In genomic region chr16:73298562-73298961, GRCh38 we compare ENCODE assay signal across 14 cellular contexts.
A peak's percentile ranks its signal among the peaks of the same experiment; 100 is the strongest.
DNase-seq lines count a peak whose midpoint lies in the region; ATAC-seq, FAIRE-seq and TF ChIP-seq lines count a peak whose summit lies in the region.
"Had no signal": no experiment of that assay in that cellular context is flagged by ENCODE, and none has a peak within 500 bp of the region (broad histone marks: within the 10 kb centered on the region; RNA-seq: fewer than 3 reads in every experiment).

No MANE protein-coding gene starts in this region.

- H3K9ac ChIP-seq in GM12878 (ENCODE audit: control insufficient read depth, insufficient read depth, low read length) = no peak overlapping the region

- intact Hi-C loops in GM12878 (cut with micrococcal nuclease; ENCODE audit: unreplicated experiment) (no loop called here), ascending aorta (cut with DNase I) (no loop called here)
- intact Hi-C loops in activated naive CD4-positive, alpha-beta T cell treated with anti-CD3 and anti-CD28 coated beads for 36 hours (cut with micrococcal nuclease) = no loop called here

- H3K9me3 Mint-ChIP-seq in mesothelial cell of epicardium = no peaks in the 10 kb centered on the region
- no peaks in the 10 kb centered on the region for H3K9me3 Mint-ChIP-seq in activated naive CD4-positive, alpha-beta T cell treated with anti-CD3 and anti-CD28 coated beads for 36 hours
- H3K9me3 Mint-ChIP-seq: stimulated activated naive CD8-positive, alpha-beta T cell treated with anti-CD3 and anti-CD28 coated beads, Interleukin-15, Interleukin-2, amounts not matched to agents 100 ng/mL and 50 ng/mL, for 24 hours had no signal

- H3K79me2 ChIP-seq in GM12878 (ENCODE audit: control insufficient read depth, insufficient read depth, low read length) = no peaks in the 10 kb centered on the region

- TF ChIP-seq POLR2A in GM12878 (IDR thresholded peaks at IDR 0.05; ENCODE audit: low read depth, low read length) = no peak

- H3K4me1 Mint-ChIP-seq in mesothelial cell of epicardium = peaks cover 17% of the 10 kb centered on the region
- no peaks in the 10 kb centered on the region for H3K4me1 Mint-ChIP-seq in activated naive CD4-positive, alpha-beta T cell treated with anti-CD3 and anti-CD28 coated beads for 36 hours (ENCODE audit: low read depth)

- no peaks in the 10 kb centered on the region for H3K27me3 Mint-ChIP-seq in mesothelial cell of epicardium (ENCODE audit: low read depth)
- H3K27me3 Mint-ChIP-seq in activated naive CD4-positive, alpha-beta T cell treated with anti-CD3 and anti-CD28 coated beads for 36 hours (ENCODE audit: low read depth) = no peaks in the 10 kb centered on the region
- H3K27me3 Mint-ChIP-seq: stimulated activated naive CD8-positive, alpha-beta T cell treated with anti-CD3 and anti-CD28 coated beads, Interleukin-15, Interleukin-2, amounts not matched to agents 100 ng/mL and 50 ng/mL, for 24 hours had no signal

- no TSS peak for BruUV-seq in GM12878 (replicated peaks; lab: Mats Ljungman, UMichigan)

- no peak for FAIRE-seq in GM12878 (lab: Jason Lieb, UNC)

- H3K36me3 ChIP-seq in GM12878 (ENCODE audit: control insufficient read depth in 2 of 2, insufficient read depth in 2 of 2, low read length in 1 of 2) = no peaks in the 10 kb centered on the region
- no peaks in the 10 kb centered on the region for H3K36me3 ChIP-seq in ascending aorta
- H3K36me3 ChIP-seq: esophagus squamous epithelium had no signal

- CTCF ChIA-PET in GM12878 (lab: Yijun Ruan, JAX) = interaction anchor here (0.6 kb wide), 1 partner anchor 27 kb away, joined by 3 read pairs; no protein-coding TSS in a partner anchor
- CTCF ChIA-PET in activated naive CD4-positive, alpha-beta T cell treated with anti-CD3 and anti-CD28 coated beads for 36 hours (lab: Charles Lee) = no interaction called here

- no peak overlapping the region for H3K27ac ChIP-seq in GM12878 (ENCODE audit: control insufficient read depth, insufficient read depth)
- no peak overlapping the region for H3K27ac ChIP-seq in ascending aorta
- H3K27ac ChIP-seq: esophagus squamous epithelium had no signal

- H3K9me3 ChIP-seq in GM12878 (replicated peaks; ENCODE audit: control insufficient read depth, insufficient read depth, low read length) (no peaks in the 10 kb centered on the region), ascending aorta (no peaks in the 10 kb centered on the region)
- H3K9me3 ChIP-seq: esophagus squamous epithelium had no signal

- H3K27ac Mint-ChIP-seq in mesothelial cell of epicardium = peak overlapping the region; percentile 90
- H3K27ac Mint-ChIP-seq in activated naive CD4-positive, alpha-beta T cell treated with anti-CD3 and anti-CD28 coated beads for 36 hours = no peak overlapping the region
- H3K27ac Mint-ChIP-seq: stimulated activated naive CD8-positive, alpha-beta T cell treated with anti-CD3 and anti-CD28 coated beads, Interleukin-15, Interleukin-2, amounts not matched to agents 100 ng/mL and 50 ng/mL, for 24 hours had no signal

- DNase-seq in HS-5 (ENCODE audit: low read depth) (peak; percentile 19), GM12878 (ENCODE audit: low read depth, low spot score) (no peak), mesothelial cell of epicardium (ENCODE audit: low spot score in 2 of 2, unreplicated experiment in 2 of 2) (no peak), amygdala (lab: John Stamatoyannopoulos, UW) (no peak), ascending aorta (ENCODE audit: low spot score in 2 of 2) (no peak)
- no peak for DNase-seq in activated naive CD4-positive, alpha-beta T cell treated with anti-CD3 and anti-CD28 coated beads for 36 hours
- DNase-seq: activated CD4-positive, alpha-beta T cell treated with anti-CD3 and anti-CD28 coated beads, Interleukin-2, amount 50 U/mL, for 1 hour; COR-L47; esophagus squamous epithelium; occipital lobe; stimulated activated CD4-positive, alpha-beta T cell treated with anti-CD3 and anti-CD28 coated beads, Interleukin-2, amount 100 ng/mL, for 24 hours had no signal

- H3K4me3 Mint-ChIP-seq in mesothelial cell of epicardium = no peak overlapping the region
- H3K4me3 Mint-ChIP-seq in activated naive CD4-positive, alpha-beta T cell treated with anti-CD3 and anti-CD28 coated beads for 36 hours = no peak overlapping the region
- H3K4me3 Mint-ChIP-seq: stimulated activated naive CD8-positive, alpha-beta T cell treated with anti-CD3 and anti-CD28 coated beads, Interleukin-15, Interleukin-2, amounts not matched to agents 100 ng/mL and 50 ng/mL, for 24 hours had no signal

- RAD21 ChIA-PET in GM12878 (lab: Charles Lee; ENCODE audit: unreplicated experiment) = no interaction called here

- H2AFZ ChIP-seq in GM12878 (ENCODE audit: control insufficient read depth, low read depth, low read length) = no peak overlapping the region; the same call in 1 of the 2 replicates

- H3K4me2 ChIP-seq in GM12878 (ENCODE audit: control insufficient read depth, insufficient read depth) = no peak overlapping the region

- peak; percentile 56 for ATAC-seq in GM18519 (IDR thresholded peaks at IDR 0.05; ENCODE audit: low FRiP score, unreplicated experiment)
- peak; percentile 57 for ATAC-seq in GM12878
- no peak for ATAC-seq in GM18867 (IDR thresholded peaks at IDR 0.05; ENCODE audit: unreplicated experiment)

- WGBS in GM12878 (ENCODE audit: insufficient coverage, insufficient replicate concordance, low lambda C conversion rate, missing lambda C conversion rate) = 5% methylated on average over 3 of the region's 3 CpGs

- no peaks in the 10 kb centered on the region for H3K4me1 ChIP-seq in GM12878 (ENCODE audit: control insufficient read depth, insufficient read depth, low read length)
- no peaks in the 10 kb centered on the region for H3K4me1 ChIP-seq in ascending aorta
- H3K4me1 ChIP-seq: esophagus squamous epithelium had no signal

- no peaks in the 10 kb centered on the region for H4K20me1 ChIP-seq in GM12878 (ENCODE audit: control insufficient read depth, insufficient read depth)

- no peak for TF ChIP-seq RAD21 in GM12878 (IDR thresholded peaks at IDR 0.05; ENCODE audit: insufficient read depth, low read depth, low read length)

- in situ Hi-C loops in GM12878 (cut with MboI) = no loop called here

- no peaks in the 10 kb centered on the region for H3K36me3 Mint-ChIP-seq in mesothelial cell of epicardium
- no peaks in the 10 kb centered on the region for H3K36me3 Mint-ChIP-seq in activated naive CD4-positive, alpha-beta T cell treated with anti-CD3 and anti-CD28 coated beads for 36 hours (ENCODE audit: low read depth)

- SMC1A ChIA-PET in GM12878 (lab: Charles Lee; ENCODE audit: uncharacterized antibody, unreplicated experiment) = interaction anchor here (1.1 kb wide), 1 partner anchor 9 kb away, joined by 7 read pairs; no protein-coding TSS in a partner anchor

- H3K4me3 ChIP-seq in GM12878 (no peak overlapping the region), ascending aorta (no peak overlapping the region)
- H3K4me3 ChIP-seq: esophagus squamous epithelium had no signal

- TF ChIP-seq CTCF in GM12878 (IDR thresholded peaks at IDR 0.05 in 2 of 3, conservative IDR thresholded peaks at IDR 0.05 in 1 of 3; ENCODE audit: control insufficient read depth in 2 of 3, extremely low read depth in 1 of 3, insufficient read depth in 1 of 3, low read depth in 3 of 3, low read length in 3 of 3) (no peak), mesothelial cell of epicardium (IDR thresholded peaks at IDR 0.05; ENCODE audit: unreplicated experiment) (no peak), ascending aorta (IDR thresholded peaks at IDR 0.05) (no peak)

- POLR2A ChIA-PET in GM12878 (lab: Charles Lee) = interaction anchor here (0.6 to 1.2 kb wide), 2 partner anchors 10 to 57 kb away, joined by 3 read pairs; no protein-coding TSS in a partner anchor

- no peak for TF ChIP-seq EP300 in GM12878 (IDR thresholded peaks at IDR 0.05; ENCODE audit: borderline replicate concordance in 1 of 2, control insufficient read depth in 1 of 2, low read depth in 2 of 2, low read length in 2 of 2)

- H3K27me3 ChIP-seq in GM12878 (replicated peaks in 1 of 2; ENCODE audit: control insufficient read depth in 2 of 2, insufficient read depth in 2 of 2, low read length in 1 of 2) = no peaks in the 10 kb centered on the region
- H3K27me3 ChIP-seq in ascending aorta = no peaks in the 10 kb centered on the region
- H3K27me3 ChIP-seq: esophagus squamous epithelium had no signal

TF ChIP-seq in GM12878, 131 proteins besides CTCF, POLR2A, EP300 and RAD21:
- TF ChIP-seq CBX3 (IDR thresholded peaks at IDR 0.05; ENCODE audit: borderline replicate concordance, low read depth) (no peak), EED (IDR thresholded peaks at IDR 0.05; ENCODE audit: low read depth) (0 out of 2 replicates have a peak, but pooled peaks have one; percentile 14)
